ENCODE assay signal across 30 cellular contexts in the genomic region with DNA sequence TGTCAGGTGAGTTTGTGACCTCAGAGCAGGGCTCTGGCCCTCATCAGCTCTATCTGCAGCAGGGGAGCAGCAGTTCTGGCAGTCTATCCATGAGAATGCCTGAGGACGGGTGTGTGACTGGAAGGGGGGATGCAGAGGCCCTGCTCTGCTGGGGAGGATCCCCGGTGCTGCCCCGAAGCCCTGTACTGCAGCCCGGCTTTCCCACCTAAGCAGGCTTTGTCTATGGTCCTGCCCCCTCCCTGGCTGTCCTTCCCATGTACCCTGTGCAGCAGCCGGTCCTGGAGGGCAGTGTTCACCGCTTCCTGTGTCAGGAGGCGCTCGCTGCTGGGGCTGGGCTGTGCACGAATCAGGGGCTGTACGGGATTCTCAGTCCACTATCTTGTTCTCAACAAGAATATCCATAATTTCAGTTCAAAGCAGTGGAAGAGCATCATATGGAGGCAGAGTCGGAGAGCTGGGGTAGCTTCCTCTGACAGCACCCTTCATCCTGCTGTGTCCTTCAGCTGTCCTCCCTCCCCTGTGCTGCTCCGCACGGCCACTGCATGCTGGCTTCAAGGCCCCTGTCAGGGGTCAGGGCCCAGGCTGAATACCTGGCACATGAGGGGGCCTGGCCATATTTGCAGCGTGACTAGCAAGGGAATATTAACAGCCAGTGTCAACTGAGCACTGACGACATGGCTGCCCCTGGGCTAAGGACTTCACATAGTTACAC.
DNase-seq lines count a peak whose midpoint lies in the region; ATAC-seq and TF ChIP-seq lines count a peak whose summit lies in the region.
"Had no signal": no experiment of that assay in that cellular context is flagged by ENCODE, and none has a peak within 500 bp of the region (broad histone marks: within the 10 kb centered on the region; RNA-seq: fewer than 3 reads in every experiment).

No MANE protein-coding gene starts in this region.

- H3K27me3 ChIP-seq in GM23338 (ENCODE audit: insufficient read depth), result no peaks in the 10 kb centered on the region
- H3K27me3 ChIP-seq in neural progenitor cell, result no peaks in the 10 kb centered on the region
- H3K27me3 ChIP-seq: breast epithelium, SJCRH30, uterus had no signal

- H3K27me3 Mint-ChIP-seq in GM23338 (ENCODE audit: insufficient read depth, low read depth, poor library complexity), result peaks cover 27% of the 10 kb centered on the region
- peaks cover 5% of the 10 kb centered on the region for H3K27me3 Mint-ChIP-seq in brain
- no peaks in the 10 kb centered on the region for H3K27me3 Mint-ChIP-seq in neural progenitor cell (ENCODE audit: insufficient read depth, low read depth)

- H3K4me3 ChIP-seq in GM23338, result no peak overlapping the region
- no peak overlapping the region for H3K4me3 ChIP-seq in neural progenitor cell
- H3K4me3 ChIP-seq: breast epithelium, coronary artery, left lung, SJCRH30, skin epidermis, uterus had no signal

- H4K20me1 ChIP-seq in GM23338 (replicated peaks; ENCODE audit: insufficient read depth) (no peaks in the 10 kb centered on the region; the same call in 1 of the 2 replicates), neural progenitor cell (ENCODE audit: low read depth) (peaks cover 6% of the 10 kb centered on the region)

- H3K4me3 Mint-ChIP-seq in GM23338 (no peak overlapping the region), brain (peak overlapping the region in 3 of 5 experiments; percentile 26 to 81 (median 71)), neural progenitor cell (peak overlapping the region; percentile 75)
- H3K4me3 Mint-ChIP-seq: effector memory CD8-positive, alpha-beta T cell; HFFc6; naive B cell; stimulated activated naive B cell treated with anti-CD40 and anti-IgM and Interleukin-4, amounts not matched to agents 10 μg/mL and 1 μg/mL and 100 μg/mL, for 72 hours had no signal

- no peaks in the 10 kb centered on the region for H3K9me2 ChIP-seq in GM23338 (ENCODE audit: insufficient read depth)

- in situ Hi-C loops in KBM-7 (cut with MboI; ENCODE audit: low pct_unique_long_range_greater_than_20kb, low sequenced_read_pairs), result no loop called here

- 0 out of 2 replicates have a peak, but pooled peaks cover 7% of the 10 kb centered on the region for H3K79me2 ChIP-seq in GM23338 (replicated peaks; ENCODE audit: insufficient read depth)
- H3K79me2 ChIP-seq in neural progenitor cell (ENCODE audit: low read depth), result no peaks in the 10 kb centered on the region

- H3K27ac ChIP-seq in GM23338 (ENCODE audit: low read depth) (no peak overlapping the region), neural progenitor cell (no peak overlapping the region)
- H3K27ac ChIP-seq: breast epithelium, coronary artery, left lung, SJCRH30, skin epidermis, uterus had no signal

- H3K4me1 ChIP-seq in GM23338 (ENCODE audit: insufficient read depth), result peaks cover 25% of the 10 kb centered on the region
- peaks cover 32% of the 10 kb centered on the region for H3K4me1 ChIP-seq in neural progenitor cell
- H3K4me1 ChIP-seq: breast epithelium, left lung, uterus had no signal

- H2AFZ ChIP-seq in GM23338, result no peak overlapping the region
- no peak overlapping the region for H2AFZ ChIP-seq in neural progenitor cell (replicated peaks)

- H3K27ac Mint-ChIP-seq in GM23338 (no peak overlapping the region), brain (peak overlapping the region in 4 of 5 experiments; percentile 77 to 100 (median 93)), neural progenitor cell (peak overlapping the region; percentile 98)
- H3K27ac Mint-ChIP-seq: activated naive CD4-positive, alpha-beta T cell treated with anti-CD3 and anti-CD28 coated beads, Interleukin-2, amount 50 U/mL, for 72 hours; activated T-helper 2 cell treated with anti-CD3 and anti-CD28 coated beads, Interferon-gamma antibody, Interleukin-2, Interleukin-4, amounts not matched to agents 10 μg/mL and 5 μg/mL and 100 μg/mL, durations not matched to agents 14 hours and 24 hours and 36 hours; effector memory CD8-positive, alpha-beta T cell; HFFc6; naive B cell; stimulated activated naive B cell treated with anti-CD40 and anti-IgM and Interleukin-4, amounts not matched to agents 10 μg/mL and 1 μg/mL and 100 μg/mL, for 72 hours had no signal

- H3K9me3 ChIP-seq in neural progenitor cell (ENCODE audit: low read depth), result no peaks in the 10 kb centered on the region
- H3K9me3 ChIP-seq: breast epithelium, left lung, SJCRH30, uterus had no signal

- DNase-seq in NCI-H345 (lab: John Stamatoyannopoulos, UW) (peak; percentile 41), NCI-H345 treated with DMSO at 0.1 percent for 48 hours (lab: John Stamatoyannopoulos, UW; ENCODE audit: unreplicated experiment) (no peak), GM23338 (ENCODE audit: low spot score) (no peak), neural progenitor cell (ENCODE audit: low spot score) (no peak), SIG-M5 (lab: John Stamatoyannopoulos, UW) (no peak), KBM-7 (no peak)
- DNase-seq: 8988T; activated CD4-positive, alpha-beta T cell treated with anti-CD3 and anti-CD28 coated beads for 48 hours; activated CD8-positive, alpha-beta memory T cell treated with anti-CD3 and anti-CD28 coated beads for 24 hours; activated T-cell treated with anti-CD3 and anti-CD28 coated beads for 4 hours; amygdala; effector memory CD8-positive, alpha-beta T cell; erythroblast; GDM1; HFFc6; naive B cell; NCI-H1105; NCI-H2029 treated with DMSO at 0.1 percent for 48 hours; SJCRH30; stimulated activated naive B cell treated with anti-CD40 and anti-IgM and Interleukin-4, amounts not matched to agents 10 μg/mL and 1 μg/mL and 100 μg/mL, for 72 hours; T1000; uterus had no signal

- no peak for TF ChIP-seq CTCF in GM23338 (conservative IDR thresholded peaks at IDR 0.05; ENCODE audit: low read depth in 2 of 2)
- no peak for TF ChIP-seq CTCF in brain (conservative IDR thresholded peaks at IDR 0.05)
- TF ChIP-seq CTCF in neural progenitor cell (IDR thresholded peaks at IDR 0.05), result no peak

- H3K9me3 Mint-ChIP-seq in GM23338, result no peaks in the 10 kb centered on the region
- no peaks in the 10 kb centered on the region for H3K9me3 Mint-ChIP-seq in brain
- H3K9me3 Mint-ChIP-seq in neural progenitor cell, result no peaks in the 10 kb centered on the region
- H3K9me3 Mint-ChIP-seq: activated naive CD4-positive, alpha-beta T cell treated with anti-CD3 and anti-CD28 coated beads, Interleukin-2, amount 50 U/mL, for 72 hours; activated T-helper 2 cell treated with anti-CD3 and anti-CD28 coated beads, Interferon-gamma antibody, Interleukin-2, Interleukin-4, amounts not matched to agents 10 μg/mL and 5 μg/mL and 100 μg/mL, durations not matched to agents 14 hours and 24 hours and 36 hours; effector memory CD8-positive, alpha-beta T cell; naive B cell; stimulated activated naive B cell treated with anti-CD40 and anti-IgM and Interleukin-4, amounts not matched to agents 10 μg/mL and 1 μg/mL and 100 μg/mL, for 72 hours had no signal

- H3K36me3 ChIP-seq in GM23338 (ENCODE audit: insufficient read depth), result no peaks in the 10 kb centered on the region
- no peaks in the 10 kb centered on the region for H3K36me3 ChIP-seq in neural progenitor cell
- H3K36me3 ChIP-seq: breast epithelium, left lung, SJCRH30, uterus had no signal

- H3K4me1 Mint-ChIP-seq in GM23338 (peaks cover 70% of the 10 kb centered on the region), brain (peaks cover 85% of the 10 kb centered on the region), neural progenitor cell (peaks cover 72% of the 10 kb centered on the region)

- H3F3A ChIP-seq in GM23338 (replicated peaks; ENCODE audit: low read depth), result no peaks in the 10 kb centered on the region
- H3F3A ChIP-seq in neural progenitor cell (ENCODE audit: low read depth), result peaks cover 22% of the 10 kb centered on the region

- H3K4me2 ChIP-seq in GM23338 (peak overlapping the region; percentile 71), neural progenitor cell (peak overlapping the region; percentile 57)

- no peak overlapping the region for H3K9ac ChIP-seq in neural progenitor cell

- H3K36me3 Mint-ChIP-seq in GM23338 (ENCODE audit: low read depth) (no peaks in the 10 kb centered on the region; the same call in 2 of the 3 replicates), brain (no peaks in the 10 kb centered on the region), neural progenitor cell (no peaks in the 10 kb centered on the region)
- H3K36me3 Mint-ChIP-seq: activated naive CD4-positive, alpha-beta T cell treated with anti-CD3 and anti-CD28 coated beads, Interleukin-2, amount 50 U/mL, for 72 hours; naive B cell; stimulated activated naive B cell treated with anti-CD40 and anti-IgM and Interleukin-4, amounts not matched to agents 10 μg/mL and 1 μg/mL and 100 μg/mL, for 72 hours had no signal

- ATAC-seq in GM23338 (peak; percentile 19), HG03097 (IDR thresholded peaks at IDR 0.05; ENCODE audit: low FRiP score, unreplicated experiment) (no peak)
- ATAC-seq: activated naive CD4-positive, alpha-beta T cell treated with anti-CD3 and anti-CD28 coated beads, Interleukin-2, amount 50 U/mL, for 72 hours; effector memory CD8-positive, alpha-beta T cell; stimulated activated naive B cell treated with anti-CD40 and anti-IgM and Interleukin-4, amounts not matched to agents 10 μg/mL and 1 μg/mL and 100 μg/mL, for 72 hours had no signal

TF ChIP-seq in GM23338, 12 proteins besides CTCF, POLR2A, EP300 and RAD21 (continues in another document):
- TF ChIP-seq JUNB (IDR thresholded peaks at IDR 0.05; ENCODE audit: unreplicated experiment) (no peak), STAT1 (IDR thresholded peaks at IDR 0.05; ENCODE audit: unreplicated experiment) (no peak)
